ENCODE assay signal across 4 cellular contexts in the genomic region with DNA sequence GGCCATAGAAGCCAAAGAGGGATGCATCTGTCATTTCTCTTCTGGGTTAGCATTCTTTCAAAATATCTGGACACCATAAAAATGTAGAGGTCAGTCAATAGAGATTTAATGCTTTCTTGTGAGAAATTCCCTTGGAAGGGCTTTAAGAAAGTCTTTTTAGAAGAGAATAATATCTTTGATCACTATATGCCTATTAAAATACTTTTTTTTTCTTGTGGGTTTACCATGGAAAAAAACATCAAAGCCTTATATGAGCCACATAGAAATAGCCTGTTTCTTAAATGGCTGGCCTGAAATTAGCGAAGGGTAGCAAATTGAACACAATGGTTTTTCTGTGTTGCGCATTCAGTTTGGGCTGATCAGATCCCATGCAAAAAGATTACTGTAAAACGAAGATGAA. TPM values are rescaled to one million over a fixed set of nuclear protein-coding genes. Genes with fewer than 3 reads are reported as not detected.
"Had no signal": no experiment of that assay in that cellular context is flagged by ENCODE, and none has a peak within 500 bp of the region (broad histone marks: within the 10 kb centered on the region; RNA-seq: fewer than 3 reads in every experiment).

No MANE protein-coding gene starts in this region.

- DNase-seq: GDM1, GF-D8 had no signal

- H3K4me3 ChIP-seq: GM12878 had no signal

RNA-seq across cellular contexts. Expression of a gene that starts 36.8 kb away (rescaled TPM):
- total RNA-seq: G401 had no signal
